13 cellular contexts compared by ENCODE assay signal in the genomic region with DNA sequence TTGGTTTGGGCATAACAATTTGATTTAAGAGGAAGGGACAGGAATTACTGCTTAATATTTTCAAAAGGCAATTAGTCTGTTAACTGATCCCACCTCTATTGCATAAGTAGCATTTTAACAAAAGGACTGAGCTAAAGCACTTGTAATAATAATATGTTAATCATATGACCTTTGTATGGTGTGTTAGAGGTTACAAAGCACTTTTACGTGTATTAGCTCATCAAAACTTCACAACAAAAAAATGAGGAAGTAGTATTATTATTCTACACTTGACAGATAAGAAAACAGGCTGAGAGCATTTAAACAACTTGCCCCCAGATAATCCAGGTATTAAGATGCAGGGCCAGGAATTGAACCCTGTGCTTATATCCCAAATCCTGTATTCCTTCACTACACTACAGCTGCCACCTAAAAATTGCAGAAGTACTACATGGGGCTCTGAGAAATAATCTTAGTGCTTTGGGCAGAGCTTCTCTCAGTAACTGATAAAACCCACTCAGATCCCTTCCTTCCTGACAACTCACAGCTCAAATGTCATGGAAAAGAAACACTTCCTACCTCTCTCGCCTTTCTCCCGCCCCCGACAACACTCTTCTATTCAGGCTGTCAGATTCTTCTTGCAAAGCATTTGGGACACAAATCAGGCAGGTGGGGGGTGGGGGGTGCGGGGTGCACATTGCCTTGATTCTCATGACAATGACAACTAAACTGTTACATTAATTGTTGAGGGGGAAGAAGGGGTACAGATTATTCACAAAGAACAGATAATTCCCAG.
"Had no signal": no experiment of that assay in that cellular context is flagged by ENCODE, and none has a peak within 500 bp of the region (broad histone marks: within the 10 kb centered on the region; RNA-seq: fewer than 3 reads in every experiment).

No MANE protein-coding gene starts in this region.

- H3K36me3 Mint-ChIP-seq: activated CD8-positive, alpha-beta memory T cell treated with anti-CD3 and anti-CD28 coated beads, Interleukin-2, amount 10 ng/mL, durations not matched to agents 7 days and 5 days; activated naive CD4-positive, alpha-beta T cell treated with anti-CD3 and anti-CD28 coated beads, Interleukin-2, amount 50 U/mL, for 24 hours; memory B cell; T-cell had no signal

- H3K9ac ChIP-seq: parathyroid adenoma had no signal

- H3K4me3 Mint-ChIP-seq: activated CD8-positive, alpha-beta memory T cell treated with anti-CD3 and anti-CD28 coated beads, Interleukin-2, amount 10 ng/mL, durations not matched to agents 7 days and 5 days; activated naive CD4-positive, alpha-beta T cell treated with anti-CD3 and anti-CD28 coated beads, Interleukin-2, amount 50 U/mL, for 24 hours; activated T-cell treated with anti-CD3 and anti-CD28 coated beads, Interleukin-2, amount 50 U/mL, for 24 hours; dendritic cell treated with granulocyte-macrophage colony-stimulating factor and Interleukin-4, amounts not matched to agents 40 ng/mL and 50 ng/mL, for 4 days; memory B cell; neural crest cell; T-cell had no signal

- H3K79me2 ChIP-seq: parathyroid adenoma had no signal

- H3K9me3 Mint-ChIP-seq: activated naive CD4-positive, alpha-beta T cell treated with anti-CD3 and anti-CD28 coated beads, Interleukin-2, amount 50 U/mL, for 24 hours; activated T-cell treated with anti-CD3 and anti-CD28 coated beads, Interleukin-2, amount 50 U/mL, for 24 hours; dendritic cell treated with granulocyte-macrophage colony-stimulating factor and Interleukin-4, amounts not matched to agents 40 ng/mL and 50 ng/mL, for 4 days; memory B cell; neural crest cell had no signal

- H3K27me3 ChIP-seq: thyroid gland, uterus had no signal

- H3K4me3 ChIP-seq: thyroid gland, uterus had no signal

- H3K9me3 ChIP-seq: thyroid gland, uterus had no signal

- H3K27ac Mint-ChIP-seq: activated CD8-positive, alpha-beta memory T cell treated with anti-CD3 and anti-CD28 coated beads, Interleukin-2, amount 10 ng/mL, durations not matched to agents 7 days and 5 days; activated naive CD4-positive, alpha-beta T cell treated with anti-CD3 and anti-CD28 coated beads, Interleukin-2, amount 50 U/mL, for 24 hours; activated T-cell treated with anti-CD3 and anti-CD28 coated beads, Interleukin-2, amount 50 U/mL, for 24 hours; dendritic cell treated with granulocyte-macrophage colony-stimulating factor and Interleukin-4, amounts not matched to agents 40 ng/mL and 50 ng/mL, for 4 days; memory B cell; T-cell had no signal

- H2AFZ ChIP-seq: parathyroid adenoma had no signal

- H3K4me1 ChIP-seq: parathyroid adenoma, thyroid gland, uterus had no signal

- H3K36me3 ChIP-seq: thyroid gland, uterus had no signal

- H3K27me3 Mint-ChIP-seq: activated naive CD4-positive, alpha-beta T cell treated with anti-CD3 and anti-CD28 coated beads, Interleukin-2, amount 50 U/mL, for 24 hours had no signal

- H3K27ac ChIP-seq: parathyroid adenoma, thyroid gland, uterus had no signal

- H3K4me1 Mint-ChIP-seq: activated CD8-positive, alpha-beta memory T cell treated with anti-CD3 and anti-CD28 coated beads, Interleukin-2, amount 10 ng/mL, durations not matched to agents 7 days and 5 days; activated naive CD4-positive, alpha-beta T cell treated with anti-CD3 and anti-CD28 coated beads, Interleukin-2, amount 50 U/mL, for 24 hours; memory B cell had no signal

- DNase-seq: activated CD8-positive, alpha-beta memory T cell treated with anti-CD3 and anti-CD28 coated beads, Interleukin-2, amount 10 ng/mL, durations not matched to agents 7 days and 5 days; activated effector memory CD4-positive, alpha-beta T cell treated with Interleukin-2 at 50 U/mL for 16 hours; activated T-cell treated with anti-CD3 and anti-CD28 coated beads, Interleukin-2, amount 50 U/mL, for 24 hours; cerebellar nuclear complex; left colon; T-cell; thyroid gland; uterus had no signal
